In genomic region chr1:71587961-71588360, GRCh38 we compare ENCODE assay signal across 9 cellular contexts.
A peak's percentile ranks its signal among the peaks of the same experiment; 100 is the strongest.
DNase-seq lines count a peak whose midpoint lies in the region; ATAC-seq and TF ChIP-seq lines count a peak whose summit lies in the region.
"Had no signal": no experiment of that assay in that cellular context is flagged by ENCODE, and none has a peak within 500 bp of the region (broad histone marks: within the 10 kb centered on the region; RNA-seq: fewer than 3 reads in every experiment).

No MANE protein-coding gene starts in this region.

- TF ChIP-seq CTCF in DOHH2 (IDR thresholded peaks at IDR 0.05; ENCODE audit: low read depth, low read length, poor library complexity, severe bottlenecking) (peak; percentile 16), lower leg skin (IDR thresholded peaks at IDR 0.05) (no peak)

- H3K4me3 ChIP-seq in DOHH2 (ENCODE audit: low read length) (no peak overlapping the region), lower leg skin (ENCODE audit: low read depth, poor library complexity, severe bottlenecking) (no peak overlapping the region)

- intact Hi-C loops in lower leg skin (cut with DNase I; ENCODE audit: low total_unique reads): no loop called here

- no peak overlapping the region for H3K27ac ChIP-seq in DOHH2 (ENCODE audit: low read depth, low read length)

- CTCF ChIA-PET in T-cell (lab: Charles Lee): no interaction called here

- no peaks in the 10 kb centered on the region for H3K27me3 ChIP-seq in DOHH2 (ENCODE audit: control insufficient read depth, low read length)

- H3K27me3 Mint-ChIP-seq in T-cell: no peaks in the 10 kb centered on the region

- H3K27ac Mint-ChIP-seq in T-cell: no peak overlapping the region

- ATAC-seq in T-cell (replicated peaks in 1 of 4): no peak

- H4K20me1 ChIP-seq in DOHH2 (ENCODE audit: control insufficient read depth, insufficient read depth, low read depth, low read length): no peaks in the 10 kb centered on the region

- WGBS in lower leg skin, 2 donors: 45 to 48% methylated on average over 3 of the region's 3 CpGs

- H3K4me1 ChIP-seq in DOHH2 (ENCODE audit: control insufficient read depth, low read length): no peaks in the 10 kb centered on the region

- H3F3A ChIP-seq in DOHH2 (ENCODE audit: control insufficient read depth, insufficient read depth): no peaks in the 10 kb centered on the region

- no peak overlapping the region for H3K4me3 Mint-ChIP-seq in T-cell

- no peaks in the 10 kb centered on the region for H3K36me3 Mint-ChIP-seq in T-cell

- no peak overlapping the region for H3K4me2 ChIP-seq in DOHH2 (ENCODE audit: low read length)

- POLR2A ChIA-PET in T-cell (lab: Charles Lee): no interaction called here

- no peaks in the 10 kb centered on the region for H3K9me3 ChIP-seq in DOHH2 (ENCODE audit: control insufficient read depth, insufficient read depth, low read length)

- no peaks in the 10 kb centered on the region for H3K36me3 ChIP-seq in DOHH2 (ENCODE audit: control insufficient read depth, low read length)

- H3K4me1 Mint-ChIP-seq in T-cell: no peaks in the 10 kb centered on the region

- H3K79me2 ChIP-seq in DOHH2 (ENCODE audit: control insufficient read depth, low read length): no peaks in the 10 kb centered on the region

- no peaks in the 10 kb centered on the region for H3K9me2 ChIP-seq in DOHH2 (replicated peaks; ENCODE audit: control insufficient read depth, low read length)

- DNase-seq in NCI-H146 (lab: John Stamatoyannopoulos, UW) (peak; percentile 67), cerebellar cortex (ENCODE audit: low spot score) (peak; percentile 68), myocyte (ENCODE audit: low read depth) (peak; percentile 61), T-cell (no peak), KG1 (lab: John Stamatoyannopoulos, UW) (no peak), lower leg skin (ENCODE audit: low spot score in 2 of 2) (no peak)
- no peak for DNase-seq in stimulated activated CD4-positive, alpha-beta T cell treated with anti-CD3 and anti-CD28 coated beads, Interleukin-12 subunit alpha, Interleukin-12 subunit beta, amount 100 ng/mL, for 4 hours
- DNase-seq: islet precursor cell had no signal

- H3K9me3 Mint-ChIP-seq in T-cell: peaks cover 0 to 7% (median 0%) of the 10 kb centered on the region in 3 donors

- no peak for TF ChIP-seq POLR2A in lower leg skin (IDR thresholded peaks at IDR 0.05)

Comparison
In these comparisons a context has a peak if more than half of its experiments do, and no peak if none do; other contexts are left out.
1. DNase-seq: peak in NCI-H146 (single experiment), cerebellar cortex (single experiment) and myocyte (single experiment); none in T-cell (0 of 34), stimulated activated CD4-positive, alpha-beta T cell treated with anti-CD3 and anti-CD28 coated beads, Interleukin-12 subunit alpha, Interleukin-12 subunit beta, amount 100 ng/mL, for 4 hours (single experiment), KG1 (single experiment) and lower leg skin (0 of 2).